20 cellular contexts compared by ENCODE assay signal in genomic region chr2:10556271-10557140, GRCh38.
DNase-seq lines count a peak whose midpoint lies in the region; ATAC-seq, FAIRE-seq and TF ChIP-seq lines count a peak whose summit lies in the region.
"Had no signal": no experiment of that assay in that cellular context is flagged by ENCODE, and none has a peak within 500 bp of the region (broad histone marks: within the 10 kb centered on the region; RNA-seq: fewer than 3 reads in every experiment).

No MANE protein-coding gene starts in this region.

- no peak overlapping the region for H3K4me2 ChIP-seq in HepG2 (ENCODE audit: low read depth, low read length)

- no peaks in the 10 kb centered on the region for H3K27me3 Mint-ChIP-seq in activated T-cell treated with anti-CD3 and anti-CD28 coated beads, Interleukin-2, amount 50 U/mL, for 24 hours
- H3K27me3 Mint-ChIP-seq in nephron progenitor cell (ENCODE audit: low read depth, poor library complexity), result peaks cover 7% of the 10 kb centered on the region
- H3K27me3 Mint-ChIP-seq in activated CD8-positive, alpha-beta memory T cell treated with anti-CD3 and anti-CD28 coated beads, Interleukin-2, amount 10 ng/mL, durations not matched to agents 7 days and 5 days, result no peaks in the 10 kb centered on the region

- no peaks in the 10 kb centered on the region for H3K4me1 Mint-ChIP-seq in activated T-cell treated with anti-CD3 and anti-CD28 coated beads, Interleukin-2, amount 50 U/mL, for 24 hours (ENCODE audit: low read depth)
- peaks cover 15% of the 10 kb centered on the region for H3K4me1 Mint-ChIP-seq in nephron progenitor cell
- peaks cover 8% of the 10 kb centered on the region for H3K4me1 Mint-ChIP-seq in activated CD8-positive, alpha-beta memory T cell treated with anti-CD3 and anti-CD28 coated beads, Interleukin-2, amount 10 ng/mL, durations not matched to agents 7 days and 5 days
- H3K4me1 Mint-ChIP-seq: CD14-positive monocyte had no signal

- H3K9me3 ChIP-seq in HepG2 (ENCODE audit: low read length) (no peaks in the 10 kb centered on the region), right lobe of liver (no peaks in the 10 kb centered on the region)
- H3K9me3 ChIP-seq: HAP-1 had no signal

- in situ Hi-C loops in HepG2 (cut with HindIII; ENCODE audit: extremely low pct_ligation_motif_present, low pct_unique_long_range_greater_than_20kb), result no loop called here

- no peak overlapping the region for H2AFZ ChIP-seq in HepG2 (ENCODE audit: low read length)

- no peak overlapping the region for H3K27ac Mint-ChIP-seq in activated T-cell treated with anti-CD3 and anti-CD28 coated beads, Interleukin-2, amount 50 U/mL, for 24 hours
- peak overlapping the region; percentile 80 for H3K27ac Mint-ChIP-seq in nephron progenitor cell
- no peak overlapping the region for H3K27ac Mint-ChIP-seq in activated CD8-positive, alpha-beta memory T cell treated with anti-CD3 and anti-CD28 coated beads, Interleukin-2, amount 10 ng/mL, durations not matched to agents 7 days and 5 days
- H3K27ac Mint-ChIP-seq: CD14-positive monocyte; CD8-positive, alpha-beta T cell had no signal

- H3K4me3 ChIP-seq in HepG2 (replicated peaks in 1 of 3; ENCODE audit: insufficient read depth in 1 of 3, low read depth in 2 of 3, low read length in 3 of 3) (no peak overlapping the region), right lobe of liver (no peak overlapping the region)
- H3K4me3 ChIP-seq: HAP-1 had no signal

- no TSS peak for BruUV-seq in HepG2 (replicated peaks; lab: Mats Ljungman, UMichigan)

- ATAC-seq in HepG2 (no peak), right lobe of liver (no peak)
- ATAC-seq in activated CD8-positive, alpha-beta memory T cell treated with anti-CD3 and anti-CD28 coated beads, Interleukin-2, amount 10 ng/mL, durations not matched to agents 7 days and 5 days, result no peak
- ATAC-seq: CD8-positive, alpha-beta T cell had no signal

- TF ChIP-seq POLR2A in HepG2 (IDR thresholded peaks at IDR 0.05; ENCODE audit: insufficient read depth in 1 of 2, low read depth in 2 of 2, low read length in 2 of 2) (no peak), right lobe of liver (IDR thresholded peaks at IDR 0.05) (no peak)

- peaks cover 11 to 22% of the 10 kb centered on the region in 2 experiments; a peak in 4 of 5 replicates for H3K27me3 ChIP-seq in HepG2 (ENCODE audit: control insufficient read depth in 1 of 2, insufficient read depth in 2 of 2, low read length in 2 of 2)
- no peaks in the 10 kb centered on the region for H3K27me3 ChIP-seq in right lobe of liver

- no peaks in the 10 kb centered on the region for H3K9me3 Mint-ChIP-seq in activated T-cell treated with anti-CD3 and anti-CD28 coated beads, Interleukin-2, amount 50 U/mL, for 24 hours
- H3K9me3 Mint-ChIP-seq in nephron progenitor cell, result peaks cover 20% of the 10 kb centered on the region
- H3K9me3 Mint-ChIP-seq in activated CD8-positive, alpha-beta memory T cell treated with anti-CD3 and anti-CD28 coated beads, Interleukin-2, amount 10 ng/mL, durations not matched to agents 7 days and 5 days (ENCODE audit: low read depth), result no peaks in the 10 kb centered on the region
- H3K9me3 Mint-ChIP-seq: CD8-positive, alpha-beta T cell had no signal

- TF ChIP-seq CTCF in HepG2 (CRISPR knock-in tag; IDR thresholded peaks at IDR 0.05) (peak; percentile 21), right lobe of liver (IDR thresholded peaks at IDR 0.05) (no peak), nephron progenitor cell (IDR thresholded peaks at IDR 0.05) (no peak)

- TF ChIP-seq EP300 in HepG2 (IDR thresholded peaks at IDR 0.05; ENCODE audit: low read depth in 2 of 2, low read length in 2 of 2) (no peak), HepG2 (CRISPR knock-in tag; IDR thresholded peaks at IDR 0.05; ENCODE audit: borderline replicate concordance) (no peak)

- H3K79me2 ChIP-seq in HepG2 (ENCODE audit: insufficient read depth, low read length), result no peaks in the 10 kb centered on the region

- peaks cover 19% of the 10 kb centered on the region for H3K36me3 Mint-ChIP-seq in activated T-cell treated with anti-CD3 and anti-CD28 coated beads, Interleukin-2, amount 50 U/mL, for 24 hours (ENCODE audit: low read depth)
- H3K36me3 Mint-ChIP-seq in nephron progenitor cell (ENCODE audit: low read depth), result peaks cover 14% of the 10 kb centered on the region
- H3K36me3 Mint-ChIP-seq in activated CD8-positive, alpha-beta memory T cell treated with anti-CD3 and anti-CD28 coated beads, Interleukin-2, amount 10 ng/mL, durations not matched to agents 7 days and 5 days, result no peaks in the 10 kb centered on the region

- peak; percentile 27 for DNase-seq in activated T-cell treated with anti-CD3 and anti-CD28 coated beads, Interleukin-2, amount 50 U/mL, for 24 hours
- no peak for DNase-seq in activated T-cell treated with anti-CD3 and anti-CD28 coated beads, Interleukin-2, amount 50 U/mL, for 1 hour
- no peak for DNase-seq in HepG2 (ENCODE audit: low spot score)
- DNase-seq in right lobe of liver, result no peak
- no peak for DNase-seq in nephron progenitor cell
- no peak for DNase-seq in NOMO-1 treated with dmso at 0.1 percent for 144 hours (lab: John Stamatoyannopoulos, UW; ENCODE audit: unreplicated experiment)
- no peak for DNase-seq in activated CD8-positive, alpha-beta memory T cell treated with anti-CD3 and anti-CD28 coated beads, Interleukin-2, amount 10 ng/mL, durations not matched to agents 7 days and 5 days
- no peak for DNase-seq in middle frontal gyrus (ENCODE audit: extremely low spot score, low spot score)
- DNase-seq: CD8-positive, alpha-beta T cell; COR-L47; DMS153; DMS79 treated with DMSO at 0.1 percent for 48 hours; EL; GOT3 had no signal

- intact Hi-C loops in HepG2 (cut with micrococcal nuclease; ENCODE audit: unreplicated experiment) (loop anchor here (2.0 kb wide), 1 partner anchor 104 kb away; no protein-coding TSS in a partner anchor), right lobe of liver (cut with DNase I) (no loop called here)

- H3K4me3 Mint-ChIP-seq in activated T-cell treated with anti-CD3 and anti-CD28 coated beads, Interleukin-2, amount 50 U/mL, for 24 hours, result no peak overlapping the region
- H3K4me3 Mint-ChIP-seq in nephron progenitor cell, result no peak overlapping the region
- H3K4me3 Mint-ChIP-seq in activated CD8-positive, alpha-beta memory T cell treated with anti-CD3 and anti-CD28 coated beads, Interleukin-2, amount 10 ng/mL, durations not matched to agents 7 days and 5 days, result no peak overlapping the region
- H3K4me3 Mint-ChIP-seq: CD14-positive monocyte; CD8-positive, alpha-beta T cell had no signal

- POLR2A ChIA-PET in HepG2 (lab: Yijun Ruan, JAX), result no interaction called here

- no peaks in the 10 kb centered on the region for H4K20me1 ChIP-seq in HepG2 (ENCODE audit: insufficient read depth, low read length)

- CTCF ChIA-PET in HepG2 (lab: Yijun Ruan, JAX; ENCODE audit: low intra/inter-chr PET ratio, low total read pairs), result no interaction called here
- CTCF ChIA-PET in activated CD8-positive, alpha-beta memory T cell treated with anti-CD3 and anti-CD28 coated beads, Interleukin-2, amount 10 ng/mL, durations not matched to agents 7 days and 5 days (lab: Charles Lee), result no interaction called here

- 64% methylated on average over 26 of the region's 28 CpGs for WGBS in HepG2 (ENCODE audit: low lambda C conversion rate)
- WGBS in right lobe of liver (ENCODE audit: insufficient coverage, low coverage, low lambda C conversion rate, missing lambda C conversion rate), result 88% methylated on average over 8 of the region's 28 CpGs

- H3K4me1 ChIP-seq in HepG2 (ENCODE audit: insufficient read depth, low read length), result no peaks in the 10 kb centered on the region
- H3K4me1 ChIP-seq in right lobe of liver, result no peaks in the 10 kb centered on the region
- H3K4me1 ChIP-seq: HAP-1 had no signal

- no peak for TF ChIP-seq RAD21 in HepG2 (CRISPR knock-in tag; IDR thresholded peaks at IDR 0.05)

- no peak overlapping the region for H3K9ac ChIP-seq in HepG2 (ENCODE audit: insufficient read depth, low read depth, low read length)

- H3K36me3 ChIP-seq in HepG2 (replicated peaks in 1 of 2; ENCODE audit: control insufficient read depth in 1 of 2, insufficient read depth in 2 of 2, low read length in 2 of 2), result no peaks in the 10 kb centered on the region
- no peaks in the 10 kb centered on the region for H3K36me3 ChIP-seq in right lobe of liver
- H3K36me3 ChIP-seq: HAP-1 had no signal

- H3K27ac ChIP-seq in HepG2 (ENCODE audit: extremely low read length, insufficient read depth, low read length) (no peak overlapping the region), right lobe of liver (no peak overlapping the region)
- H3K27ac ChIP-seq: 22Rv1 had no signal

- FAIRE-seq in HepG2 (lab: Jason Lieb, UNC), result no peak
- FAIRE-seq: D721Med, G401.6, GM12891 had no signal

TF ChIP-seq in HepG2, 621 proteins besides CTCF, POLR2A, EP300 and RAD21:
- TF ChIP-seq STAG1 (CRISPR knock-in tag; IDR thresholded peaks at IDR 0.05), result peak; percentile 32; the same call in 1 of the 2 replicates
- no peak for TF ChIP-seq ZNF512B (CRISPR knock-in tag; IDR thresholded peaks at IDR 0.05; ENCODE audit: borderline replicate concordance)
- TF ChIP-seq CREB1 (IDR thresholded peaks at IDR 0.05), result peak; percentile 79
- no peak for TF ChIP-seq CREB1 (CRISPR knock-in tag; IDR thresholded peaks at IDR 0.05)
